Comparison of ENCODE assay signal across 1 cellular context in genomic region chr2:190404487-190404886, GRCh38.
TF ChIP-seq lines count a peak whose summit lies in the region.

No MANE protein-coding gene starts in this region.

TF ChIP-seq in K562, 482 proteins besides CTCF, POLR2A, EP300 and RAD21 (continued from another document):
- TF ChIP-seq ZNF512 (tag; IDR thresholded peaks at IDR 0.05): no peak
- TF ChIP-seq CBX8 (IDR thresholded peaks at IDR 0.05; ENCODE audit: borderline replicate concordance, extremely low read depth, low read depth, low read length, poor library complexity, severe bottlenecking): no peak
- no peak for TF ChIP-seq ZFP91 (CRISPR knock-in tag; IDR thresholded peaks at IDR 0.05)
- no peak for TF ChIP-seq TFAM (CRISPR knock-in tag; conservative IDR thresholded peaks at IDR 0.05)
- no peak for TF ChIP-seq NUFIP1 (IDR thresholded peaks at IDR 0.05; ENCODE audit: partially characterized antibody)
- TF ChIP-seq DMBX1 (CRISPR knock-in tag; IDR thresholded peaks at IDR 0.05; ENCODE audit: borderline replicate concordance): no peak
TF ChIP-seq in K562: peak in this region for 61.
